Comparison of ENCODE assay signal across 10 cellular contexts in genomic region chr10:32004161-32004591, GRCh38. TPM values are rescaled to one million over a fixed set of nuclear protein-coding genes. Genes with fewer than 3 reads are reported as not detected.
DNase-seq lines count a peak whose midpoint lies in the region; ATAC-seq and TF ChIP-seq lines count a peak whose summit lies in the region.
"Had no signal": no experiment of that assay in that cellular context is flagged by ENCODE, and none has a peak within 500 bp of the region (broad histone marks: within the 10 kb centered on the region; RNA-seq: fewer than 3 reads in every experiment).

No MANE protein-coding gene starts in this region.

- peak overlapping the region; percentile 38 to 44 for H3K27ac ChIP-seq in breast epithelium
- H3K27ac ChIP-seq in right lobe of liver = no peak overlapping the region
- no peak overlapping the region for H3K27ac ChIP-seq in aorta (ENCODE audit: low read depth in 1 of 2, low read length in 2 of 2)
- H3K27ac ChIP-seq: C4-2B had no signal

- peaks cover 60% of the 10 kb centered on the region for H3K36me3 Mint-ChIP-seq in MCF 10A (ENCODE audit: insufficient read depth, unreplicated experiment)

- TF ChIP-seq POLR2A in breast epithelium (IDR thresholded peaks at IDR 0.05) = no peak
- TF ChIP-seq POLR2A in right lobe of liver (IDR thresholded peaks at IDR 0.05) = no peak

- H3K36me3 ChIP-seq in breast epithelium = no peaks in the 10 kb centered on the region
- H3K36me3 ChIP-seq in right lobe of liver = peaks cover 0 to 7% (median 0%) of the 10 kb centered on the region in 4 donors
- no peaks in the 10 kb centered on the region for H3K36me3 ChIP-seq in aorta (ENCODE audit: control insufficient read depth in 1 of 2, insufficient read depth in 2 of 2, low read length in 1 of 2)

- H3K4me1 ChIP-seq in breast epithelium (no peaks in the 10 kb centered on the region), right lobe of liver (no peaks in the 10 kb centered on the region), aorta (ENCODE audit: control insufficient read depth in 1 of 2, insufficient read depth in 2 of 2, low read length in 2 of 2) (no peaks in the 10 kb centered on the region)

- 42% methylated on average over 2 of the region's 3 CpGs for WGBS in right lobe of liver (ENCODE audit: insufficient coverage, low coverage, low lambda C conversion rate, missing lambda C conversion rate)
- 4 to 9% methylated on average over 3 of the region's 3 CpGs for WGBS in aorta, 2 donors

- TF ChIP-seq CTCF in breast epithelium (IDR thresholded peaks at IDR 0.05) (no peak), MCF 10A (IDR thresholded peaks at IDR 0.05; ENCODE audit: unreplicated experiment) (no peak), right lobe of liver (IDR thresholded peaks at IDR 0.05) (no peak)

- CTCF ChIA-PET in MCF 10A (lab: Yijun Ruan, JAX) = interaction anchor here (0.6 to 1.5 kb wide), 6 partner anchors 27 to 208 kb away, joined by 3 to 5 read pairs (median 3); no protein-coding TSS in a partner anchor

- H3K4me1 Mint-ChIP-seq in MCF 10A (ENCODE audit: insufficient read depth, unreplicated experiment) = no peaks in the 10 kb centered on the region

- H3K4me3 ChIP-seq in breast epithelium (no peak overlapping the region), right lobe of liver (no peak overlapping the region), aorta (ENCODE audit: low read length in 2 of 2) (no peak overlapping the region)

- no TSS peak for BruUV-seq in MCF 10A (replicated peaks; lab: Mats Ljungman, UMichigan)

- H3K27ac Mint-ChIP-seq in MCF 10A (ENCODE audit: low read depth, unreplicated experiment) = no peak overlapping the region
- H3K27ac Mint-ChIP-seq: T-helper 2 cell treated with Interferon-gamma antibody and Interleukin-4, amounts not matched to agents 5 μg/mL and 100 μg/mL, for 36 hours had no signal

- POLR2A ChIA-PET in MCF 10A (lab: Yijun Ruan, JAX) = interaction anchor here (2.7 kb wide), 1 partner anchor 142 kb away, joined by 11 read pairs; no protein-coding TSS in a partner anchor

- DNase-seq in breast epithelium (ENCODE audit: low spot score in 2 of 2) = no peak
- DNase-seq in MCF 10A (ENCODE audit: unreplicated experiment) = no peak
- DNase-seq in astrocyte of the hippocampus (ENCODE audit: low read depth, low spot score) = peak; percentile 50
- DNase-seq in right lobe of liver = peak; percentile 36 to 75 (median 66)
- peak in 1 of 2 donors; percentile 52 for DNase-seq in aorta
- no peak for DNase-seq in stimulated activated CD4-positive, alpha-beta T cell treated with anti-CD3 and anti-CD28 coated beads, Interleukin-4, amount 100 ng/mL, for 24 hours

- peak; percentile 62 to 97 (median 78) for ATAC-seq in right lobe of liver
- peak; percentile 68 for ATAC-seq in aorta (ENCODE audit: low FRiP score)
- ATAC-seq in HG03108 (IDR thresholded peaks at IDR 0.05; ENCODE audit: unreplicated experiment) = no peak
- ATAC-seq in GM19023 (IDR thresholded peaks at IDR 0.05; ENCODE audit: unreplicated experiment) = no peak

- intact Hi-C loops in breast epithelium (cut with DNase I; ENCODE audit: low total_unique reads) (no loop called here), MCF 10A (cut with micrococcal nuclease) (no loop called here), right lobe of liver (cut with DNase I) (no loop called here), aorta (cut with DNase I) (loop anchor here (5.0 to 10.0 kb wide), 2 partner anchors 139 to 142 kb away; no protein-coding TSS in a partner anchor)

- H3K27me3 ChIP-seq in breast epithelium (no peaks in the 10 kb centered on the region), right lobe of liver (no peaks in the 10 kb centered on the region), aorta (ENCODE audit: control insufficient read depth in 1 of 2, insufficient read depth in 2 of 2, low read length in 1 of 2) (no peaks in the 10 kb centered on the region)

- H3K9me3 Mint-ChIP-seq in MCF 10A (ENCODE audit: unreplicated experiment) = no peaks in the 10 kb centered on the region
- H3K9me3 Mint-ChIP-seq: T-helper 2 cell treated with Interferon-gamma antibody and Interleukin-4, amounts not matched to agents 5 μg/mL and 100 μg/mL, for 36 hours had no signal

- H3K4me3 Mint-ChIP-seq in MCF 10A (ENCODE audit: unreplicated experiment) = no peak overlapping the region
- H3K4me3 Mint-ChIP-seq: T-helper 2 cell treated with Interferon-gamma antibody and Interleukin-4, amounts not matched to agents 5 μg/mL and 100 μg/mL, for 36 hours had no signal

- H3K9me3 ChIP-seq in breast epithelium = no peaks in the 10 kb centered on the region
- no peaks in the 10 kb centered on the region for H3K9me3 ChIP-seq in right lobe of liver
- H3K9me3 ChIP-seq in aorta (ENCODE audit: control insufficient read depth, low read length) = no peaks in the 10 kb centered on the region

- no peaks in the 10 kb centered on the region for H3K27me3 Mint-ChIP-seq in MCF 10A (ENCODE audit: insufficient read depth, unreplicated experiment)

RNA-seq across cellular contexts. Expression of gene KIF5B, which starts 52.0 kb away (rescaled TPM):
- total RNA-seq in breast epithelium = 100 to 1,000 TPM; 104 to 115 (median 108) TPM
- 150 and 187 TPM in 2 replicates for total RNA-seq in MCF 10A (2022)
- total RNA-seq in right lobe of liver = 10 to 100 TPM; 12.8 to 44.4 (median 23.3) TPM
- 100 to 1,000 TPM; 111 to 191 TPM for total RNA-seq in aorta
- polyA plus RNA-seq in aorta = 10 to 100 TPM; 48.4 to 91.7 TPM

Comparison
In these comparisons a context has a peak if more than half of its experiments do, and no peak if none do; other contexts are left out.
1. DNase-seq: peak in astrocyte of the hippocampus (single experiment) and right lobe of liver (3 of 3); none in breast epithelium (0 of 2), MCF 10A (single experiment) and stimulated activated CD4-positive, alpha-beta T cell treated with anti-CD3 and anti-CD28 coated beads, Interleukin-4, amount 100 ng/mL, for 24 hours (single experiment).
2. H3K27ac ChIP-seq: peak in breast epithelium (2 of 2); none in right lobe of liver (0 of 3) and aorta (0 of 2).
3. ATAC-seq: peak in right lobe of liver (4 of 4) and aorta (single experiment); none in HG03108 (single experiment) and GM19023 (single experiment).
4. intact Hi-C loops: an anchor here in aorta (5.0 to 10.0 kb wide); none called in breast epithelium, MCF 10A and right lobe of liver.